ENCODE assay signal across 12 cellular contexts in the genomic region with DNA sequence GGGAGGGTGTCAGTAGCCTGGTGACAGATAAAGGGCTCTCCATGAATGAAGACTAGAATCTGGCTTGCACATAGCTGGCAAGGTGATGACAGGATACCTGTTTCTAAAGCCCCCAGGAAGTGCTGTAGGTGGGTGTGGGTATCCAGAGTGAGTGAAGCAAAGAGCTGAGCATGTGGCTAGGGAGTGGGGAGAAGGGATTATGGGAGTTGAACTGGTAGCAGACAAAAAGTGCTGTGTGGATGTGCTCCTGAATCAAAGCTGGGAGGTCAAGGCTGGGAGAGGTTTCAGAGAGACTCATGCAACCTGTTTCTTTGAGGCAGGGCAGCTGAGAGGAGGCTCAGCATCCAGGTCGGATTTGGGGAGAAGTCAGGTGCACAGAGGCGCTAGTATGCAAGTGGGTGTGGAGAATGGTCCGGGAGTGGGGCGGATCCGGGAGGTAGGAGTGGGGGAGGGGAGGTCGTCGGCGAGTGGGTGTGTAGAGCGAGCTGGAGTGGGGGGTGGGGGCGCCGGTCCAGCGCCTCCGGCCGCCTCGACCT. TPM values are rescaled to one million over a fixed set of nuclear protein-coding genes. Genes with fewer than 3 reads are reported as not detected.
DNase-seq lines count a peak whose midpoint lies in the region; TF ChIP-seq lines count a peak whose summit lies in the region.
"Had no signal": no experiment of that assay in that cellular context is flagged by ENCODE, and none has a peak within 500 bp of the region (broad histone marks: within the 10 kb centered on the region; RNA-seq: fewer than 3 reads in every experiment).

No MANE protein-coding gene starts in this region.

- no peak overlapping the region for H2BK5ac ChIP-seq in mesendoderm (ENCODE audit: low read length)

- H3K4me3 ChIP-seq in mesendoderm (ENCODE audit: low read length) (peak overlapping the region; percentile 53), suprapubic skin (peak overlapping the region; percentile 31), MG63 (no peak overlapping the region)

- TF ChIP-seq POLR2A in suprapubic skin (IDR thresholded peaks at IDR 0.05): no peak

- DNase-seq in DMS53 (lab: John Stamatoyannopoulos, UW) (peak; percentile 44), DMS53 treated with DMSO at 0.1 percent for 48 hours (lab: John Stamatoyannopoulos, UW; ENCODE audit: unreplicated experiment) (no peak), cerebellum (ENCODE audit: low spot score) (peak; percentile 69), mesendoderm (no peak), suprapubic skin (ENCODE audit: low spot score in 2 of 2) (no peak), GM20000 (ENCODE audit: low spot score) (no peak), MG63 (no peak), NCI-H226 (no peak)
- DNase-seq: activated CD8-positive, alpha-beta T cell treated with anti-CD3 and anti-CD28 coated beads, Interleukin-2, amount 10 ng/mL, durations not matched to agents 7 days and 5 days; MV-4-11; stimulated activated naive CD8-positive, alpha-beta T cell treated with anti-CD3 and anti-CD28 coated beads, Interleukin-15, Interleukin-2, amounts not matched to agents 100 U/mL and 50 U/mL, for 24 hours had no signal

- no CpG with 5 or more reads among the region's 15 CpGs for WGBS in mesendoderm (ENCODE audit: extremely low coverage, insufficient coverage, low lambda C conversion rate)
- WGBS in suprapubic skin: 4% methylated on average over 15 of the region's 15 CpGs

- H3K23ac ChIP-seq in mesendoderm (ENCODE audit: low read length): no peak overlapping the region

- no peak overlapping the region for H2BK15ac ChIP-seq in mesendoderm (replicated peaks; ENCODE audit: low read depth)

- no peaks in the 10 kb centered on the region for H3K4me1 ChIP-seq in mesendoderm (ENCODE audit: control insufficient read depth, low read depth, low read length)
- peaks cover 7% of the 10 kb centered on the region for H3K4me1 ChIP-seq in suprapubic skin

- TF ChIP-seq EP300 in suprapubic skin (IDR thresholded peaks at IDR 0.05): no peak

- no peak overlapping the region for H3K9ac ChIP-seq in mesendoderm (ENCODE audit: low read length)

- H3K36me3 ChIP-seq in mesendoderm (ENCODE audit: control insufficient read depth, insufficient read depth, low read length): no peaks in the 10 kb centered on the region
- H3K36me3 ChIP-seq in suprapubic skin: no peaks in the 10 kb centered on the region
- H3K36me3 ChIP-seq in MG63: no peaks in the 10 kb centered on the region

- H3K79me2 ChIP-seq in mesendoderm (ENCODE audit: control insufficient read depth, insufficient read depth, low read length): no peaks in the 10 kb centered on the region

- peaks cover 20% of the 10 kb centered on the region for H3K27me3 ChIP-seq in mesendoderm (ENCODE audit: insufficient read depth, low read length, poor library complexity)
- H3K27me3 ChIP-seq in suprapubic skin: peaks cover 68% of the 10 kb centered on the region
- H3K27me3 ChIP-seq in MG63: peaks cover 80% of the 10 kb centered on the region

- no peaks in the 10 kb centered on the region for H3K9me3 ChIP-seq in suprapubic skin
- H3K9me3 ChIP-seq in MG63: no peaks in the 10 kb centered on the region

- H2AK5ac ChIP-seq in mesendoderm (ENCODE audit: low read length): no peak overlapping the region

- peak overlapping the region; percentile 64 for H3K4me2 ChIP-seq in mesendoderm (ENCODE audit: low read length)

- H4K5ac ChIP-seq in mesendoderm (ENCODE audit: low read length): no peak overlapping the region

- peak overlapping the region; percentile 75 for H3K56ac ChIP-seq in mesendoderm (ENCODE audit: low read length)

- no peak overlapping the region for H2BK120ac ChIP-seq in mesendoderm (ENCODE audit: low read depth, low read length)

- H3K18ac ChIP-seq in mesendoderm (ENCODE audit: low read length): no peak overlapping the region

- no peak for TF ChIP-seq CTCF in suprapubic skin (IDR thresholded peaks at IDR 0.05)
- no peak for TF ChIP-seq CTCF in GM20000 (IDR thresholded peaks at IDR 0.05; ENCODE audit: extremely low read depth, missing control alignments)

- H3K79me1 ChIP-seq in mesendoderm (ENCODE audit: low read length): no peaks in the 10 kb centered on the region

- H4K8ac ChIP-seq in mesendoderm (ENCODE audit: low read depth, low read length): no peak overlapping the region

- no peak overlapping the region for H3K4ac ChIP-seq in mesendoderm (ENCODE audit: low read depth, low read length)

- H3K27ac ChIP-seq in mesendoderm (ENCODE audit: low read depth, low read length) (no peak overlapping the region), suprapubic skin (no peak overlapping the region)
- H3K27ac ChIP-seq: 22Rv1 had no signal

RNA-seq across cellular contexts. Expression of a gene that starts 0.6 kb away (rescaled TPM):
- 62.8 TPM for total RNA-seq in cerebellum
- 0.25 TPM for polyA plus RNA-seq in mesendoderm (2013, experiment 1 of 2)
- polyA plus RNA-seq in mesendoderm (2013, experiment 2 of 2): 0.27 TPM
- under 1 TPM in 1 of 4 donors, not detected in 3; 0.18 TPM for total RNA-seq in suprapubic skin
- not detected in 2 replicates for total RNA-seq in MG63 (2014; rRNA removed; shearing (Covaris generic); ENCODE audit: low replicate concordance)
- total RNA-seq: activated CD8-positive, alpha-beta T cell treated with anti-CD3 and anti-CD28 coated beads, Interleukin-2, amount 10 ng/mL, durations not matched to agents 7 days and 5 days had no signal

RNA-seq across cellular contexts. Expression of a gene that starts 6.8 kb away (rescaled TPM):
- 12.5 TPM for total RNA-seq in cerebellum
- 0.03 TPM for polyA plus RNA-seq in mesendoderm (2013, experiment 1 of 2)
- 0.04 TPM for polyA plus RNA-seq in mesendoderm (2013, experiment 2 of 2)
- total RNA-seq in suprapubic skin: under 1 TPM in 2 of 4 donors, not detected in 2; 0.30 to 0.39 TPM
- not detected in 2 replicates for total RNA-seq in MG63 (2014; rRNA removed; shearing (Covaris generic); ENCODE audit: low replicate concordance)
- total RNA-seq: activated CD8-positive, alpha-beta T cell treated with anti-CD3 and anti-CD28 coated beads, Interleukin-2, amount 10 ng/mL, durations not matched to agents 7 days and 5 days had no signal

Comparison
In these comparisons a context has a peak if more than half of its experiments do, and no peak if none do; other contexts are left out.
1. DNase-seq: peak in DMS53 (single experiment) and cerebellum (single experiment); none in DMS53 treated with DMSO at 0.1 percent for 48 hours (single experiment), mesendoderm (single experiment), suprapubic skin (0 of 2), GM20000 (single experiment), MG63 (single experiment) and NCI-H226 (single experiment).
2. RNA of a gene that starts 0.6 kb away (total RNA-seq): 62.8 TPM in cerebellum (single experiment); 0.18 TPM in suprapubic skin and not detected in MG63; every median in the first group is over 10 times any median in the second.